Comparison of ENCODE assay signal across 16 cellular contexts in the genomic region with DNA sequence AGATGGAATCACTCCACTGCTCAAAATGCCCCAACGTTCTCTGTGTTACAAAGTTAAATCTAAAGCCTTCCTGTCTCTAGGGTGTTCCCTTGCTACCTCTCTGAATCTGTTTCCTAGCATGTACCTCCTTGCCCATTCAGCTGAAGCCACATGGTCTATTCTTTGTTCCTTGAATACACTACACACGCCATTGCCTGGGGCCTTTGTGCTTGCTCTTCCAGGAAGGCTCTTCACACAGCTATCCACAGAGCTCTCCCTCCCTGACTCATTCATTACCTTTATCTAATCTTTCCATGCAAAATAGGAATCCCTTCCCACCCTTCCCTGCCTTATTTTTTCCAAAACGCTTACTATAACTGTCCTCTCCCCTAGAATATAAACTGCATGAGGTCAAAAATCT.
DNase-seq lines count a peak whose midpoint lies in the region; ATAC-seq, FAIRE-seq and TF ChIP-seq lines count a peak whose summit lies in the region.
"Had no signal": no experiment of that assay in that cellular context is flagged by ENCODE, and none has a peak within 500 bp of the region (broad histone marks: within the 10 kb centered on the region; RNA-seq: fewer than 3 reads in every experiment).

No MANE protein-coding gene starts in this region.

- peaks cover 90% of the 10 kb centered on the region for H3K4me1 ChIP-seq in CD8-positive, alpha-beta T cell (ENCODE audit: insufficient read depth, low read length)
- H3K4me1 ChIP-seq in astrocyte (ENCODE audit: insufficient read depth, low read length) (peaks cover 47% of the 10 kb centered on the region), vagina (no peaks in the 10 kb centered on the region), lower lobe of right lung (peaks cover 17% of the 10 kb centered on the region), upper lobe of left lung (peaks cover 5 to 19% (median 8%) of the 10 kb centered on the region in 4 donors)
- H3K4me1 ChIP-seq: body of pancreas had no signal

- no peak for ATAC-seq in CD8-positive, alpha-beta T cell
- ATAC-seq in naive thymus-derived CD8-positive, alpha-beta T cell: no peak
- ATAC-seq in lower lobe of right lung (no peak), HG03095 (IDR thresholded peaks at IDR 0.05; ENCODE audit: unreplicated experiment) (no peak), upper lobe of left lung (ENCODE audit: low FRiP score in 2 of 2) (no peak)
- ATAC-seq: activated T-helper 17 cell treated with anti-CD3 and anti-CD28 coated beads, Interleukin-2, amount 50 U/mL, for 72 hours; body of pancreas had no signal

- no peak for TF ChIP-seq EP300 in upper lobe of left lung (IDR thresholded peaks at IDR 0.05)

- H3K79me2 ChIP-seq in astrocyte (ENCODE audit: insufficient read depth, low read length): peaks cover 57% of the 10 kb centered on the region

- no peak overlapping the region for H3K27ac ChIP-seq in CD8-positive, alpha-beta T cell (ENCODE audit: low read depth, low read length)
- H3K27ac ChIP-seq in astrocyte (ENCODE audit: low read depth, low read length) (peak overlapping the region; percentile 76), vagina (no peak overlapping the region), lower lobe of right lung (no peak overlapping the region), upper lobe of left lung (no peak overlapping the region)
- H3K27ac ChIP-seq: body of pancreas had no signal

- H3K27me3 Mint-ChIP-seq in CD8-positive, alpha-beta T cell (ENCODE audit: low read depth): no peaks in the 10 kb centered on the region
- H3K27me3 Mint-ChIP-seq in astrocyte (ENCODE audit: low read depth, unreplicated experiment): no peaks in the 10 kb centered on the region
- H3K27me3 Mint-ChIP-seq in naive thymus-derived CD8-positive, alpha-beta T cell: no peaks in the 10 kb centered on the region
- H3K27me3 Mint-ChIP-seq: activated T-helper 17 cell treated with anti-CD3 and anti-CD28 coated beads, Interleukin-2, amount 50 U/mL, for 72 hours had no signal

- H3K4me3 ChIP-seq in CD8-positive, alpha-beta T cell (ENCODE audit: low read depth, low read length): no peak overlapping the region
- no peak overlapping the region for H3K4me3 ChIP-seq in astrocyte (ENCODE audit: insufficient read depth, low read depth, low read length)
- H3K4me3 ChIP-seq in vagina: no peak overlapping the region
- no peak overlapping the region for H3K4me3 ChIP-seq in lower lobe of right lung
- no peak overlapping the region for H3K4me3 ChIP-seq in upper lobe of left lung
- H3K4me3 ChIP-seq: body of pancreas had no signal

- H3K36me3 ChIP-seq in CD8-positive, alpha-beta T cell (ENCODE audit: insufficient read depth, low read length): no peaks in the 10 kb centered on the region
- peaks cover 3% of the 10 kb centered on the region for H3K36me3 ChIP-seq in astrocyte (ENCODE audit: insufficient read depth, low read length)
- H3K36me3 ChIP-seq in vagina: no peaks in the 10 kb centered on the region
- H3K36me3 ChIP-seq in lower lobe of right lung: no peaks in the 10 kb centered on the region
- H3K36me3 ChIP-seq in upper lobe of left lung: no peaks in the 10 kb centered on the region

- peak overlapping the region; percentile 68 for H3K4me2 ChIP-seq in astrocyte (ENCODE audit: low read length)

- WGBS in upper lobe of left lung, 2 donors: 82 to 87% methylated on average over 3 of the region's 3 CpGs

- DNase-seq in CD8-positive, alpha-beta T cell: no peak
- DNase-seq in NCI-H345 (lab: John Stamatoyannopoulos, UW): peak; percentile 80
- DNase-seq in astrocyte (ENCODE audit: low read depth): peak; percentile 58
- no peak for DNase-seq in naive thymus-derived CD8-positive, alpha-beta T cell
- no peak for DNase-seq in vagina (ENCODE audit: extremely low spot score in 2 of 2)
- no peak for DNase-seq in lower lobe of right lung
- no peak for DNase-seq in upper lobe of left lung
- DNase-seq: activated CD4-positive, alpha-beta T cell treated with anti-CD3 and anti-CD28 coated beads, Interleukin-2, amount 50 U/mL, for 4 hours; body of pancreas; DMS79; effector CD8-positive, alpha-beta T cell; midbrain; NCI-H187 treated with DMSO at 0.1 percent for 48 hours had no signal

- TF ChIP-seq POLR2A in vagina (IDR thresholded peaks at IDR 0.05) (no peak), upper lobe of left lung (IDR thresholded peaks at IDR 0.05) (no peak)

- no peak overlapping the region for H3K9ac ChIP-seq in astrocyte (ENCODE audit: low read length)

- peaks cover 6% of the 10 kb centered on the region for H3K36me3 Mint-ChIP-seq in CD8-positive, alpha-beta T cell
- peaks cover 7% of the 10 kb centered on the region for H3K36me3 Mint-ChIP-seq in astrocyte (ENCODE audit: low read depth, unreplicated experiment)
- no peaks in the 10 kb centered on the region for H3K36me3 Mint-ChIP-seq in naive thymus-derived CD8-positive, alpha-beta T cell

- no peaks in the 10 kb centered on the region for H3K27me3 ChIP-seq in CD8-positive, alpha-beta T cell (ENCODE audit: insufficient read depth, low read length)
- H3K27me3 ChIP-seq in astrocyte (ENCODE audit: insufficient read depth, low read length) (no peaks in the 10 kb centered on the region), vagina (no peaks in the 10 kb centered on the region), lower lobe of right lung (ENCODE audit: low read depth) (no peaks in the 10 kb centered on the region), upper lobe of left lung (no peaks in the 10 kb centered on the region)
- H3K27me3 ChIP-seq: body of pancreas had no signal

- H3K4me3 Mint-ChIP-seq in CD8-positive, alpha-beta T cell: no peak overlapping the region
- H3K4me3 Mint-ChIP-seq in astrocyte (ENCODE audit: unreplicated experiment): no peak overlapping the region
- peak overlapping the region in 1 of 10 donors; percentile 2 for H3K4me3 Mint-ChIP-seq in naive thymus-derived CD8-positive, alpha-beta T cell
- H3K4me3 Mint-ChIP-seq: activated T-helper 17 cell treated with anti-CD3 and anti-CD28 coated beads, Interleukin-2, amount 50 U/mL, for 72 hours had no signal

- peaks cover 90% of the 10 kb centered on the region for H3K4me1 Mint-ChIP-seq in CD8-positive, alpha-beta T cell (ENCODE audit: low read depth)
- H3K4me1 Mint-ChIP-seq in astrocyte (ENCODE audit: low read depth, unreplicated experiment): peaks cover 56% of the 10 kb centered on the region
- peaks cover 45 to 98% (median 89%) of the 10 kb centered on the region in 4 donors for H3K4me1 Mint-ChIP-seq in naive thymus-derived CD8-positive, alpha-beta T cell

- no peak overlapping the region for H2AFZ ChIP-seq in astrocyte (ENCODE audit: low read depth, low read length)

- peak overlapping the region; percentile 0 for H3K27ac Mint-ChIP-seq in CD8-positive, alpha-beta T cell
- H3K27ac Mint-ChIP-seq in astrocyte (ENCODE audit: unreplicated experiment): peak overlapping the region; percentile 90
- H3K27ac Mint-ChIP-seq in naive thymus-derived CD8-positive, alpha-beta T cell: peak overlapping the region in 7 of 10 donors; percentile 7 to 60 (median 24)
- H3K27ac Mint-ChIP-seq: activated T-helper 17 cell treated with anti-CD3 and anti-CD28 coated beads, Interleukin-2, amount 50 U/mL, for 72 hours had no signal

- CTCF ChIA-PET in CD8-positive, alpha-beta T cell (lab: Charles Lee): interaction anchor here (0.9 to 4.2 kb wide), 3 partner anchors 23 to 35 kb away, joined by 3 to 24 read pairs (median 4); no protein-coding TSS in a partner anchor

- intact Hi-C loops in CD8-positive, alpha-beta T cell (cut with DNase I, micrococcal nuclease): no loop called here
- intact Hi-C loops in vagina (cut with DNase I) (no loop called here), lower lobe of right lung (cut with DNase I) (no loop called here)

- POLR2A ChIA-PET in CD8-positive, alpha-beta T cell (lab: Charles Lee): interaction anchor here (1.4 kb wide), 1 partner anchor 25 kb away, joined by 3 read pairs; no protein-coding TSS in a partner anchor
- POLR2A ChIA-PET in naive thymus-derived CD8-positive, alpha-beta T cell (lab: Charles Lee): interaction anchor here (0.5 to 4.5 kb wide), 4 partner anchors 23 to 47 kb away, joined by 4 to 28 read pairs (median 16); no protein-coding TSS in a partner anchor

- no peak for FAIRE-seq in astrocyte (lab: Jason Lieb, UNC)
- FAIRE-seq: islet of Langerhans had no signal

- H3K9me3 ChIP-seq in CD8-positive, alpha-beta T cell (ENCODE audit: low read length): no peaks in the 10 kb centered on the region
- H3K9me3 ChIP-seq in astrocyte (ENCODE audit: insufficient read depth, low read depth, low read length) (no peaks in the 10 kb centered on the region), vagina (no peaks in the 10 kb centered on the region), lower lobe of right lung (no peaks in the 10 kb centered on the region), upper lobe of left lung (no peaks in the 10 kb centered on the region)
- H3K9me3 ChIP-seq: body of pancreas had no signal

- H4K20me1 ChIP-seq in astrocyte (ENCODE audit: insufficient read depth, low read length): peaks cover 9% of the 10 kb centered on the region

- no peaks in the 10 kb centered on the region for H3K9me3 Mint-ChIP-seq in CD8-positive, alpha-beta T cell
- no peaks in the 10 kb centered on the region for H3K9me3 Mint-ChIP-seq in astrocyte (ENCODE audit: unreplicated experiment)
- no peaks in the 10 kb centered on the region for H3K9me3 Mint-ChIP-seq in naive thymus-derived CD8-positive, alpha-beta T cell
- H3K9me3 Mint-ChIP-seq: activated T-helper 17 cell treated with anti-CD3 and anti-CD28 coated beads, Interleukin-2, amount 50 U/mL, for 72 hours had no signal

- no peak for TF ChIP-seq CTCF in CD8-positive, alpha-beta T cell (IDR thresholded peaks at IDR 0.05)
- no peak for TF ChIP-seq CTCF in astrocyte (IDR thresholded peaks at IDR 0.05; ENCODE audit: insufficient read depth, low read depth, low read length)
- no peak for TF ChIP-seq CTCF in vagina (IDR thresholded peaks at IDR 0.05)
- no peak for TF ChIP-seq CTCF in lower lobe of right lung (IDR thresholded peaks at IDR 0.05)
- no peak for TF ChIP-seq CTCF in upper lobe of left lung (IDR thresholded peaks at IDR 0.05)

Comparison
In these comparisons a context has a peak if more than half of its experiments do, and no peak if none do; other contexts are left out.
1. DNase-seq: peak in NCI-H345 (single experiment) and astrocyte (single experiment); none in CD8-positive, alpha-beta T cell (0 of 7), naive thymus-derived CD8-positive, alpha-beta T cell (0 of 10), vagina (0 of 2), lower lobe of right lung (single experiment) and upper lobe of left lung (0 of 2).
2. H3K27ac Mint-ChIP-seq: peak in every context shown above with its lines; median percentile 90 in astrocyte; 24 in naive thymus-derived CD8-positive, alpha-beta T cell; 0 in CD8-positive, alpha-beta T cell.